ENCODE assay signal across 8 cellular contexts in genomic region chr2:201127570-201127969, GRCh38. TPM values are rescaled to one million over a fixed set of nuclear protein-coding genes. Genes with fewer than 3 reads are reported as not detected.
DNase-seq lines count a peak whose midpoint lies in the region; ATAC-seq and TF ChIP-seq lines count a peak whose summit lies in the region.

No MANE protein-coding gene starts in this region.

- H3K9me2 ChIP-seq in OCI-LY7 (ENCODE audit: insufficient read depth, low read length): no peaks in the 10 kb centered on the region

- H3K36me3 ChIP-seq in OCI-LY7 (ENCODE audit: insufficient read depth, low read length): peaks cover 21% of the 10 kb centered on the region

- H3K4me1 ChIP-seq in OCI-LY7 (ENCODE audit: insufficient read depth, low read length, poor library complexity, severe bottlenecking): peaks cover 95% of the 10 kb centered on the region

- peaks cover 57% of the 10 kb centered on the region for H3K4me1 Mint-ChIP-seq in stimulated activated effector memory CD8-positive, alpha-beta T cell treated with anti-CD3 and anti-CD28 coated beads, Interleukin-12 subunit alpha, Interleukin-12 subunit beta, amount 100 ng/mL, for 72 hours

- in situ Hi-C loops in astrocyte of the spinal cord (cut with HindIII; ENCODE audit: low sequenced_read_pairs): no loop called here

- peaks cover 57% of the 10 kb centered on the region for H3K79me2 ChIP-seq in OCI-LY7 (ENCODE audit: insufficient read depth, low read depth, low read length)

- H3K36me3 Mint-ChIP-seq in stimulated activated effector memory CD8-positive, alpha-beta T cell treated with anti-CD3 and anti-CD28 coated beads, Interleukin-12 subunit alpha, Interleukin-12 subunit beta, amount 100 ng/mL, for 72 hours: peaks cover 98% of the 10 kb centered on the region

- H3K9me3 ChIP-seq in OCI-LY7 (ENCODE audit: low read length): no peaks in the 10 kb centered on the region

- intact Hi-C loops in OCI-LY7 (cut with micrococcal nuclease; ENCODE audit: unreplicated experiment): no loop called here

- peak; percentile 59 for ATAC-seq in stimulated activated effector memory CD8-positive, alpha-beta T cell treated with anti-CD3 and anti-CD28 coated beads, Interleukin-12 subunit alpha, Interleukin-12 subunit beta, amount 100 ng/mL, for 72 hours
- ATAC-seq in GM18858 (IDR thresholded peaks at IDR 0.05; ENCODE audit: unreplicated experiment): no peak

- H3K4me2 ChIP-seq in OCI-LY7 (ENCODE audit: low read length): peak overlapping the region; percentile 89

- BruUV-seq in OCI-LY7 (replicated peaks; lab: Mats Ljungman, UMichigan): no TSS peak

- no peaks in the 10 kb centered on the region for H3K9me3 Mint-ChIP-seq in stimulated activated effector memory CD8-positive, alpha-beta T cell treated with anti-CD3 and anti-CD28 coated beads, Interleukin-12 subunit alpha, Interleukin-12 subunit beta, amount 100 ng/mL, for 72 hours

- TF ChIP-seq CTCF in OCI-LY7 (conservative IDR thresholded peaks at IDR 0.05; ENCODE audit: low read length) (no peak), astrocyte of the spinal cord (IDR thresholded peaks at IDR 0.05; ENCODE audit: low read depth, low read length) (no peak)

- peak overlapping the region; percentile 99 for H3K27ac Mint-ChIP-seq in stimulated activated effector memory CD8-positive, alpha-beta T cell treated with anti-CD3 and anti-CD28 coated beads, Interleukin-12 subunit alpha, Interleukin-12 subunit beta, amount 100 ng/mL, for 72 hours

- DNase-seq in DMS 273 (lab: John Stamatoyannopoulos, UW; ENCODE audit: unreplicated experiment): peak; percentile 95
- peak; percentile 42 for DNase-seq in OCI-LY7 (ENCODE audit: low spot score)
- DNase-seq in astrocyte of the spinal cord (ENCODE audit: low read depth, low spot score): peak; percentile 67
- DNase-seq in iris pigment epithelial cell (ENCODE audit: low read depth): peak; percentile 71
- peak in 1 of 2 donors; percentile 76 for DNase-seq in stimulated activated effector memory CD8-positive, alpha-beta T cell treated with anti-CD3 and anti-CD28 coated beads, Interleukin-12 subunit alpha, Interleukin-12 subunit beta, amount 100 ng/mL, for 72 hours (ENCODE audit: low spot score in 2 of 2)
- no peak for DNase-seq in SKM-1 treated with dmso at 0.1 percent for 144 hours (lab: John Stamatoyannopoulos, UW; ENCODE audit: unreplicated experiment)
- no peak for DNase-seq in iPS-NIHi7 (ENCODE audit: extremely low spot score)

- no peaks in the 10 kb centered on the region for H4K20me1 ChIP-seq in OCI-LY7 (ENCODE audit: insufficient read depth, low read length)

- CTCF ChIA-PET in OCI-LY7 (lab: Charles Lee; ENCODE audit: unreplicated experiment): no interaction called here

- H3K4me3 Mint-ChIP-seq in stimulated activated effector memory CD8-positive, alpha-beta T cell treated with anti-CD3 and anti-CD28 coated beads, Interleukin-12 subunit alpha, Interleukin-12 subunit beta, amount 100 ng/mL, for 72 hours: peak overlapping the region; percentile 95

- H3K4me3 ChIP-seq in OCI-LY7 (ENCODE audit: low read depth, low read length, poor library complexity, severe bottlenecking) (peak overlapping the region; percentile 51), astrocyte of the spinal cord (ENCODE audit: low read depth, low read length) (no peak overlapping the region)

- POLR2A ChIA-PET in OCI-LY7 (lab: Charles Lee): interaction anchor here (1.4 to 1.5 kb wide), 2 partner anchors 33 to 44 kb away, joined by 3 to 5 read pairs; no protein-coding TSS in a partner anchor

- H3K27ac ChIP-seq in OCI-LY7 (ENCODE audit: low read depth, low read length, poor library complexity, severe bottlenecking): peak overlapping the region; percentile 95

- H2AFZ ChIP-seq in OCI-LY7 (ENCODE audit: low read length): peak overlapping the region; percentile 35; the same call in 1 of the 2 replicates

RNA-seq across cellular contexts. Expression of gene CFLAR, which starts 11.6 kb away (rescaled TPM):
- 42.8 and 55.8 TPM in 2 replicates for total RNA-seq in OCI-LY7 (2014; rRNA removed; shearing (Covaris generic))
- 82.5 and 91.9 TPM in 2 replicates for total RNA-seq in OCI-LY7 (2022)

RNA-seq across cellular contexts. Expression of gene CASP10, which starts 55.4 kb away (rescaled TPM):
- 0.46 and 1.2 TPM in 2 replicates for total RNA-seq in OCI-LY7 (2014; rRNA removed; shearing (Covaris generic))
- 0.42 and 0.51 TPM in 2 replicates for total RNA-seq in OCI-LY7 (2022)

RNA-seq across cellular contexts. Expression of gene NDUFB3, which starts 55.8 kb away (rescaled TPM):
- total RNA-seq in OCI-LY7 (2014; rRNA removed; shearing (Covaris generic)): 90.5 and 134 TPM in 2 replicates
- total RNA-seq in OCI-LY7 (2022): 107 and 115 TPM in 2 replicates

RNA-seq across cellular contexts. Expression of gene HYCC2, which starts 56.1 kb away (rescaled TPM):
- total RNA-seq in OCI-LY7 (2014; rRNA removed; shearing (Covaris generic)): 8.6 and 8.8 TPM in 2 replicates
- 22.0 and 27.5 TPM in 2 replicates for total RNA-seq in OCI-LY7 (2022)

Comparison
In these comparisons a context has a peak if more than half of its experiments do, and no peak if none do; other contexts are left out.
1. DNase-seq: peak in DMS 273 (single experiment), OCI-LY7 (single experiment), astrocyte of the spinal cord (single experiment) and iris pigment epithelial cell (single experiment); none in SKM-1 treated with dmso at 0.1 percent for 144 hours (single experiment) and iPS-NIHi7 (single experiment).